In the genomic region with DNA sequence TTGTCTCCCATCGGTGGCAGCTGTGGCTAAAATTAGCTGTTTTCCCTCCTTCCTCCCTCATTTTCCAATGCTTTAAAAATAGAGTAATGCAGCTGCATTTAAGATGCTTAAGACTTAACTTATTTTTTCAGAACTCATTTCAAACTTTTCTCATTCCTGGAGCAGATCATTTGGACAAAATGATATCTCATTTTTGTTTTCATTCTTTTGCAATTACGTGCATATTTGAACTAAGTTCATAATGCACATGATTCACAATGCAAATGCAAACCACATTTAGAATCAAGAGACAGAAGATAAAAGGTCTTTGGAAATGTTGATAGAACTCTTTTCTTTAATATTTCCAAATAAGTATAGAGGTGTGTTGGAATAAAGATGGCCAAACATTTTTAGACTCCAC, we compare ENCODE assay signal across 16 cellular contexts. TPM values are rescaled to one million over a fixed set of nuclear protein-coding genes. Genes with fewer than 3 reads are reported as not detected.
DNase-seq lines count a peak whose midpoint lies in the region; ATAC-seq and TF ChIP-seq lines count a peak whose summit lies in the region.
"Had no signal": no experiment of that assay in that cellular context is flagged by ENCODE, and none has a peak within 500 bp of the region (broad histone marks: within the 10 kb centered on the region; RNA-seq: fewer than 3 reads in every experiment).

No MANE protein-coding gene starts in this region.

- no peaks in the 10 kb centered on the region for H3K27me3 ChIP-seq in heart right ventricle
- H3K27me3 ChIP-seq in tibial artery: no peaks in the 10 kb centered on the region
- H3K27me3 ChIP-seq: neutrophil had no signal

- H3K4me3 ChIP-seq in heart right ventricle (peak overlapping the region in 8 of 10 donors; percentile 1 to 43 (median 23)), tibial artery (peak overlapping the region; percentile 16 to 29)

- TF ChIP-seq CTCF in heart right ventricle (IDR thresholded peaks at IDR 0.05) (no peak), tibial artery (IDR thresholded peaks at IDR 0.05) (no peak)

- ATAC-seq in heart right ventricle: peak in 1 of 8 donors; percentile 6
- ATAC-seq: Panc1 had no signal

- H3K27ac ChIP-seq in heart right ventricle (peak overlapping the region in 6 of 10 donors; percentile 11 to 76 (median 67)), tibial artery (peak overlapping the region; percentile 56 to 67)
- H3K27ac ChIP-seq: neutrophil had no signal

- no peak for DNase-seq in heart right ventricle
- DNase-seq in cardiac septum (ENCODE audit: low spot score): no peak
- DNase-seq in amniotic epithelial cell (ENCODE audit: low read depth): peak; percentile 58
- peak; percentile 69 for DNase-seq in iris pigment epithelial cell (ENCODE audit: low read depth)
- DNase-seq in tibial artery: no peak
- no peak for DNase-seq in GOT3 (lab: John Stamatoyannopoulos, UW)
- DNase-seq in mesenteric fat pad (ENCODE audit: low spot score): no peak
- DNase-seq in stimulated activated naive CD4-positive, alpha-beta T cell (lab: John Stamatoyannopoulos, UW): no peak
- DNase-seq: activated naive CD4-positive, alpha-beta T cell treated with anti-CD3 and anti-CD28 coated beads, Interleukin-2, amount 50 U/mL, for 16 hours; AML-193; cortex of kidney; kidney glomerular epithelial cell; stimulated activated CD4-positive, alpha-beta T cell treated with anti-CD3 and anti-CD28 coated beads, Interleukin-15, amount 100 ng/mL, for 24 hours; T1000 had no signal

- H3K36me3 ChIP-seq in heart right ventricle: no peaks in the 10 kb centered on the region
- no peaks in the 10 kb centered on the region for H3K36me3 ChIP-seq in tibial artery
- H3K36me3 ChIP-seq: neutrophil had no signal

- intact Hi-C loops in heart right ventricle (cut with DNase I) (no loop called here), cardiac septum (cut with DNase I) (no loop called here), tibial artery (cut with DNase I; ENCODE audit: low total_unique reads) (no loop called here)

- H3K4me1 ChIP-seq in heart right ventricle (peaks cover 3 to 28% (median 15%) of the 10 kb centered on the region in 9 donors), tibial artery (peaks cover 0 to 18% (median 12%) of the 10 kb centered on the region in 4 donors)

- 32 to 33% methylated on average over 2 of the region's 2 CpGs for WGBS in heart right ventricle, 2 donors

- H3K9me3 ChIP-seq in heart right ventricle: no peaks in the 10 kb centered on the region
- no peaks in the 10 kb centered on the region for H3K9me3 ChIP-seq in tibial artery
- H3K9me3 ChIP-seq: neutrophil had no signal

RNA-seq across cellular contexts. Expression of gene HSPB3, which starts 14.7 kb away (rescaled TPM):
- total RNA-seq in heart right ventricle: 100 to 1,000 TPM; 202 to 670 (median 350) TPM
- 100 to 1,000 TPM; 167 to 482 TPM for polyA plus RNA-seq in heart right ventricle
- 210 TPM for total RNA-seq in cardiac septum
- not detected for total RNA-seq in mesenteric fat pad

RNA-seq across cellular contexts. Expression of gene SNX18, which starts 47.4 kb away (rescaled TPM):
- total RNA-seq in heart right ventricle (10 to 100 TPM; 15.3 to 31.0 (median 22.1) TPM), cardiac septum (24.2 TPM), mesenteric fat pad (35.3 TPM)
- 1 to 10 TPM; 4.1 to 9.3 TPM for polyA plus RNA-seq in heart right ventricle

Comparison
In these comparisons a context has a peak if more than half of its experiments do, and no peak if none do; other contexts are left out.
1. DNase-seq: peak in amniotic epithelial cell (single experiment) and iris pigment epithelial cell (single experiment); none in heart right ventricle (0 of 2), cardiac septum (single experiment), tibial artery (0 of 2), GOT3 (single experiment), mesenteric fat pad (single experiment) and stimulated activated naive CD4-positive, alpha-beta T cell (0 of 6).
2. RNA of gene HSPB3, which starts 14.7 kb away (total RNA-seq): 202 to 670 TPM in heart right ventricle and 210 TPM in cardiac septum (single experiment); not detected in mesenteric fat pad (single experiment); every median in the first group is over 100 times any median in the second.